1 cellular context compared by ENCODE assay signal in the genomic region with DNA sequence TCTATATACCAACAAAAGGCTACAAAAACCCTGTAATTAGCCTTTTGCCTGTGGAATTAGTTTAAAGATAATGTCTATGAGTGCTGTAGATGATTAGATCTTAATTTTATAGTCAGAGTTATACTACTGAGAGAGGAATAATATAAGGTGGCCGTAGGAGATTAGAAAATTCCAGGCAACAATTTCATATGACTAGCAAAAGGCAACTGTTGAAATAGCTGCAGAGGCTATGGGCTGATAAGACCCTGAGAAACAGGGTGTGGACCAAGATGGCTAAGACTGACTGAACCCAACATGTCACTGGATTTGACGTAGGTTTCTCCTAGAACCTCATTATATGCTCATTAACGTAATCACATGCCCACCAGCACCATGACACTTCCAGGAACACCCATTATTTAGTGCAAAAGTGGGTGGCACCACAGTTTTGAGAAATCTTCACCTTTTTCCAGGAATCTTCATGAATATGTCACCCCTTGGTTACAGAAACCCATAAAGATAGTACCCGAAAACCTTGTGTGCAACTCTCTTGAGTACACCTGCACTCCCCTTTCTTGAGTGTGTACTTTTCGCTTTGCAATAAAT.
TF ChIP-seq lines count a peak whose summit lies in the region.

No MANE protein-coding gene starts in this region.

TF ChIP-seq in K562, 482 proteins besides CTCF, POLR2A, EP300 and RAD21 (continues in another document):
- TF ChIP-seq, protein P1, sequence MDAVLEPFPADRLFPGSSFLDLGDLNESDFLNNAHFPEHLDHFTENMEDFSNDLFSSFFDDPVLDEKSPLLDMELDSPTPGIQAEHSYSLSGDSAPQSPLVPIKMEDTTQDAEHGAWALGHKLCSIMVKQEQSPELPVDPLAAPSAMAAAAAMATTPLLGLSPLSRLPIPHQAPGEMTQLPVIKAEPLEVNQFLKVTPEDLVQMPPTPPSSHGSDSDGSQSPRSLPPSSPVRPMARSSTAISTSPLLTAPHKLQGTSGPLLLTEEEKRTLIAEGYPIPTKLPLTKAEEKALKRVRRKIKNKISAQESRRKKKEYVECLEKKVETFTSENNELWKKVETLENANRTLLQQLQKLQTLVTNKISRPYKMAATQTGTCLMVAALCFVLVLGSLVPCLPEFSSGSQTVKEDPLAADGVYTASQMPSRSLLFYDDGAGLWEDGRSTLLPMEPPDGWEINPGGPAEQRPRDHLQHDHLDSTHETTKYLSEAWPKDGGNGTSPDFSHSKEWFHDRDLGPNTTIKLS (IDR thresholded peaks at IDR 0.05; ENCODE audit: borderline replicate concordance, low read depth): no peak; the same call in 1 of the 2 replicates
- TF ChIP-seq NFE2 (IDR thresholded peaks at IDR 0.05; ENCODE audit: low read depth) (0 out of 2 replicates have a peak, but pooled peaks have one; percentile 40), DACH1 (IDR thresholded peaks at IDR 0.05; ENCODE audit: partially characterized antibody) (peak; percentile 71), CEBPG (CRISPR knock-in tag; IDR thresholded peaks at IDR 0.05) (no peak), CEBPG (tag; conservative IDR thresholded peaks at IDR 0.05 in 1 of 2, IDR thresholded peaks at IDR 0.05 in 1 of 2) (peak; percentile 11 to 12; a peak in 1 of 4 replicates), NFIX (CRISPR knock-in tag; IDR thresholded peaks at IDR 0.05; ENCODE audit: low read depth) (no peak), NEUROD1 (IDR thresholded peaks at IDR 0.05; ENCODE audit: borderline replicate concordance, low read depth, low read length, partially characterized antibody) (peak; percentile 11), RAD51 (IDR thresholded peaks at IDR 0.05; ENCODE audit: borderline replicate concordance, low read depth) (peak; percentile 64; the same call in 1 of the 2 replicates), CREM (IDR thresholded peaks at IDR 0.05; ENCODE audit: low read depth) (peak; percentile 82), PHF20 (IDR thresholded peaks at IDR 0.05; ENCODE audit: partially characterized antibody) (no peak), NBN (IDR thresholded peaks at IDR 0.05; ENCODE audit: low read depth) (peak; percentile 50; the same call in 1 of the 2 replicates), TEAD2 (tag; IDR thresholded peaks at IDR 0.05) (peak; percentile 61; the same call in 1 of the 2 replicates), SMAD3 (CRISPR knock-in tag; conservative IDR thresholded peaks at IDR 0.05) (no peak), ZKSCAN8 (CRISPR knock-in tag; IDR thresholded peaks at IDR 0.05) (peak; percentile 71; the same call in 1 of the 2 replicates), RCOR1 (IDR thresholded peaks at IDR 0.05; ENCODE audit: borderline replicate concordance in 1 of 2, low read depth in 2 of 2, low read length in 2 of 2) (peak in 1 of 2 experiments; percentile 92; a peak in 3 of 4 replicates), KDM1A (IDR thresholded peaks at IDR 0.05) (peak; percentile 65 to 91; a peak in 3 of 4 replicates), GATA2 (CRISPR knock-in tag; IDR thresholded peaks at IDR 0.05) (peak; percentile 86), ELF4 (CRISPR knock-in tag; IDR thresholded peaks at IDR 0.05) (peak; percentile 20; the same call in 1 of the 2 replicates), CC2D1A (IDR thresholded peaks at IDR 0.05) (peak; percentile 85; the same call in 1 of the 2 replicates), SMARCA4 (IDR thresholded peaks at IDR 0.05) (peak; percentile 92), JUNB (CRISPR knock-in tag; conservative IDR thresholded peaks at IDR 0.05) (no peak), ATF1 (CRISPR knock-in tag; IDR thresholded peaks at IDR 0.05) (no peak), ATF1 (tag; IDR thresholded peaks at IDR 0.05) (peak; percentile 92), MYNN (IDR thresholded peaks at IDR 0.05) (peak; percentile 56), MYNN (CRISPR knock-in tag; IDR thresholded peaks at IDR 0.05) (no peak), SMARCC2 (IDR thresholded peaks at IDR 0.05; ENCODE audit: low read depth) (peak; percentile 86), NCOR1 (IDR thresholded peaks at IDR 0.05) (peak; percentile 92), BDP1 (IDR thresholded peaks at IDR 0.05; ENCODE audit: insufficient read depth, insufficient read length) (no peak), TOE1 (IDR thresholded peaks at IDR 0.05; ENCODE audit: borderline replicate concordance) (peak; percentile 63; the same call in 1 of the 2 replicates), TOE1 (CRISPR knock-in tag; IDR thresholded peaks at IDR 0.05; ENCODE audit: borderline replicate concordance, low read depth) (no peak), TBL1XR1 (IDR thresholded peaks at IDR 0.05; ENCODE audit: low read length in 2 of 2) (peak in 1 of 2 experiments; percentile 83; a peak in 2 of 4 replicates), FOXK2 (conservative IDR thresholded peaks at IDR 0.05 in 1 of 2, IDR thresholded peaks at IDR 0.05 in 1 of 2; ENCODE audit: low read depth in 2 of 2) (peak; percentile 41 to 57; a peak in 3 of 4 replicates), STAT5A (IDR thresholded peaks at IDR 0.05; ENCODE audit: borderline replicate concordance, low read length) (peak; percentile 96)
- TF ChIP-seq, protein P2, sequence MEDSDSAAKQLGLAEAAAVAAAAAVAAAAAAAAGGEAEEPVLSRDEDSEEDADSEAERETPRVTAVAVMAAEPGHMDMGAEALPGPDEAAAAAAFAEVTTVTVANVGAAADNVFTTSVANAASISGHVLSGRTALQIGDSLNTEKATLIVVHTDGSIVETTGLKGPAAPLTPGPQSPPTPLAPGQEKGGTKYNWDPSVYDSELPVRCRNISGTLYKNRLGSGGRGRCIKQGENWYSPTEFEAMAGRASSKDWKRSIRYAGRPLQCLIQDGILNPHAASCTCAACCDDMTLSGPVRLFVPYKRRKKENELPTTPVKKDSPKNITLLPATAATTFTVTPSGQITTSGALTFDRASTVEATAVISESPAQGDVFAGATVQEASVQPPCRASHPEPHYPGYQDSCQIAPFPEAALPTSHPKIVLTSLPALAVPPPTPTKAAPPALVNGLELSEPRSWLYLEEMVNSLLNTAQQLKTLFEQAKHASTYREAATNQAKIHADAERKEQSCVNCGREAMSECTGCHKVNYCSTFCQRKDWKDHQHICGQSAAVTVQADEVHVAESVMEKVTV (CRISPR knock-in tag; IDR thresholded peaks at IDR 0.05): no peak
- TF ChIP-seq, protein P3, sequence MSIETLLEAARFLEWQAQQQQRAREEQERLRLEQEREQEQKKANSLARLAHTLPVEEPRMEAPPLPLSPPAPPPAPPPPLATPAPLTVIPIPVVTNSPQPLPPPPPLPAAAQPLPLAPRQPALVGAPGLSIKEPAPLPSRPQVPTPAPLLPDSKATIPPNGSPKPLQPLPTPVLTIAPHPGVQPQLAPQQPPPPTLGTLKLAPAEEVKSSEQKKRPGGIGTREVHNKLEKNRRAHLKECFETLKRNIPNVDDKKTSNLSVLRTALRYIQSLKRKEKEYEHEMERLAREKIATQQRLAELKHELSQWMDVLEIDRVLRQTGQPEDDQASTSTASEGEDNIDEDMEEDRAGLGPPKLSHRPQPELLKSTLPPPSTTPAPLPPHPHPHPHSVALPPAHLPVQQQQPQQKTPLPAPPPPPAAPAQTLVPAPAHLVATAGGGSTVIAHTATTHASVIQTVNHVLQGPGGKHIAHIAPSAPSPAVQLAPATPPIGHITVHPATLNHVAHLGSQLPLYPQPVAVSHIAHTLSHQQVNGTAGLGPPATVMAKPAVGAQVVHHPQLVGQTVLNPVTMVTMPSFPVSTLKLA (conservative IDR thresholded peaks at IDR 0.05): peak; percentile 54 to 79; a peak in 3 of 4 replicates
- TF ChIP-seq, protein P4, sequence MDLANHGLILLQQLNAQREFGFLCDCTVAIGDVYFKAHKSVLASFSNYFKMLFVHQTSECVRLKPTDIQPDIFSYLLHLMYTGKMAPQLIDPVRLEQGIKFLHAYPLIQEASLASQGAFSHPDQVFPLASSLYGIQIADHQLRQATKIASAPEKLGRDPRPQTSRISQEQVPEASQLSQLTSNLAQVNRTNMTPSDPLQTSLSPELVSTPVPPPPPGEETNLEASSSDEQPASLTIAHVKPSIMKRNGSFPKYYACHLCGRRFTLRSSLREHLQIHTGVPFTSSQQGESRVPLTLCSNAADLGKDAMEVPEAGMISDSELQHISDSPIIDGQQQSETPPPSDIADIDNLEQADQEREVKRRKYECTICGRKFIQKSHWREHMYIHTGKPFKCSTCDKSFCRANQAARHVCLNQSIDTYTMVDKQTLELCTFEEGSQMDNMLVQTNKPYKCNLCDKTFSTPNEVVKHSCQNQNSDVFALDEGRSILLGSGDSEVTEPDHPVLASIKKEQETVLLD (IDR thresholded peaks at IDR 0.05): no peak
- TF ChIP-seq, protein P5, sequence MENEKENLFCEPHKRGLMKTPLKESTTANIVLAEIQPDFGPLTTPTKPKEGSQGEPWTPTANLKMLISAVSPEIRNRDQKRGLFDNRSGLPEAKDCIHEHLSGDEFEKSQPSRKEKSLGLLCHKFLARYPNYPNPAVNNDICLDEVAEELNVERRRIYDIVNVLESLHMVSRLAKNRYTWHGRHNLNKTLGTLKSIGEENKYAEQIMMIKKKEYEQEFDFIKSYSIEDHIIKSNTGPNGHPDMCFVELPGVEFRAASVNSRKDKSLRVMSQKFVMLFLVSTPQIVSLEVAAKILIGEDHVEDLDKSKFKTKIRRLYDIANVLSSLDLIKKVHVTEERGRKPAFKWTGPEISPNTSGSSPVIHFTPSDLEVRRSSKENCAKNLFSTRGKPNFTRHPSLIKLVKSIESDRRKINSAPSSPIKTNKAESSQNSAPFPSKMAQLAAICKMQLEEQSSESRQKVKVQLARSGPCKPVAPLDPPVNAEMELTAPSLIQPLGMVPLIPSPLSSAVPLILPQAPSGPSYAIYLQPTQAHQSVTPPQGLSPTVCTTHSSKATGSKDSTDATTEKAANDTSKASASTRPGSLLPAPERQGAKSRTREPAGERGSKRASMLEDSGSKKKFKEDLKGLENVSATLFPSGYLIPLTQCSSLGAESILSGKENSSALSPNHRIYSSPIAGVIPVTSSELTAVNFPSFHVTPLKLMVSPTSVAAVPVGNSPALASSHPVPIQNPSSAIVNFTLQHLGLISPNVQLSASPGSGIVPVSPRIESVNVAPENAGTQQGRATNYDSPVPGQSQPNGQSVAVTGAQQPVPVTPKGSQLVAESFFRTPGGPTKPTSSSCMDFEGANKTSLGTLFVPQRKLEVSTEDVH (IDR thresholded peaks at IDR 0.05; ENCODE audit: low read depth, partially characterized antibody): peak; percentile 47
- TF ChIP-seq, protein P6, sequence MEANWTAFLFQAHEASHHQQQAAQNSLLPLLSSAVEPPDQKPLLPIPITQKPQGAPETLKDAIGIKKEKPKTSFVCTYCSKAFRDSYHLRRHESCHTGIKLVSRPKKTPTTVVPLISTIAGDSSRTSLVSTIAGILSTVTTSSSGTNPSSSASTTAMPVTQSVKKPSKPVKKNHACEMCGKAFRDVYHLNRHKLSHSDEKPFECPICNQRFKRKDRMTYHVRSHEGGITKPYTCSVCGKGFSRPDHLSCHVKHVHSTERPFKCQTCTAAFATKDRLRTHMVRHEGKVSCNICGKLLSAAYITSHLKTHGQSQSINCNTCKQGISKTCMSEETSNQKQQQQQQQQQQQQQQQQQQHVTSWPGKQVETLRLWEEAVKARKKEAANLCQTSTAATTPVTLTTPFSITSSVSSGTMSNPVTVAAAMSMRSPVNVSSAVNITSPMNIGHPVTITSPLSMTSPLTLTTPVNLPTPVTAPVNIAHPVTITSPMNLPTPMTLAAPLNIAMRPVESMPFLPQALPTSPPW (CRISPR knock-in tag; IDR thresholded peaks at IDR 0.05): peak; percentile 22; the same call in 1 of the 2 replicates
- TF ChIP-seq, protein P7, sequence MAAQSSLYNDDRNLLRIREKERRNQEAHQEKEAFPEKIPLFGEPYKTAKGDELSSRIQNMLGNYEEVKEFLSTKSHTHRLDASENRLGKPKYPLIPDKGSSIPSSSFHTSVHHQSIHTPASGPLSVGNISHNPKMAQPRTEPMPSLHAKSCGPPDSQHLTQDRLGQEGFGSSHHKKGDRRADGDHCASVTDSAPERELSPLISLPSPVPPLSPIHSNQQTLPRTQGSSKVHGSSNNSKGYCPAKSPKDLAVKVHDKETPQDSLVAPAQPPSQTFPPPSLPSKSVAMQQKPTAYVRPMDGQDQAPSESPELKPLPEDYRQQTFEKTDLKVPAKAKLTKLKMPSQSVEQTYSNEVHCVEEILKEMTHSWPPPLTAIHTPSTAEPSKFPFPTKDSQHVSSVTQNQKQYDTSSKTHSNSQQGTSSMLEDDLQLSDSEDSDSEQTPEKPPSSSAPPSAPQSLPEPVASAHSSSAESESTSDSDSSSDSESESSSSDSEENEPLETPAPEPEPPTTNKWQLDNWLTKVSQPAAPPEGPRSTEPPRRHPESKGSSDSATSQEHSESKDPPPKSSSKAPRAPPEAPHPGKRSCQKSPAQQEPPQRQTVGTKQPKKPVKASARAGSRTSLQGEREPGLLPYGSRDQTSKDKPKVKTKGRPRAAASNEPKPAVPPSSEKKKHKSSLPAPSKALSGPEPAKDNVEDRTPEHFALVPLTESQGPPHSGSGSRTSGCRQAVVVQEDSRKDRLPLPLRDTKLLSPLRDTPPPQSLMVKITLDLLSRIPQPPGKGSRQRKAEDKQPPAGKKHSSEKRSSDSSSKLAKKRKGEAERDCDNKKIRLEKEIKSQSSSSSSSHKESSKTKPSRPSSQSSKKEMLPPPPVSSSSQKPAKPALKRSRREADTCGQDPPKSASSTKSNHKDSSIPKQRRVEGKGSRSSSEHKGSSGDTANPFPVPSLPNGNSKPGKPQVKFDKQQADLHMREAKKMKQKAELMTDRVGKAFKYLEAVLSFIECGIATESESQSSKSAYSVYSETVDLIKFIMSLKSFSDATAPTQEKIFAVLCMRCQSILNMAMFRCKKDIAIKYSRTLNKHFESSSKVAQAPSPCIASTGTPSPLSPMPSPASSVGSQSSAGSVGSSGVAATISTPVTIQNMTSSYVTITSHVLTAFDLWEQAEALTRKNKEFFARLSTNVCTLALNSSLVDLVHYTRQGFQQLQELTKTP (IDR thresholded peaks at IDR 0.05; ENCODE audit: low read depth in 1 of 2, partially characterized antibody in 2 of 2): no peak
- TF ChIP-seq, protein P8, sequence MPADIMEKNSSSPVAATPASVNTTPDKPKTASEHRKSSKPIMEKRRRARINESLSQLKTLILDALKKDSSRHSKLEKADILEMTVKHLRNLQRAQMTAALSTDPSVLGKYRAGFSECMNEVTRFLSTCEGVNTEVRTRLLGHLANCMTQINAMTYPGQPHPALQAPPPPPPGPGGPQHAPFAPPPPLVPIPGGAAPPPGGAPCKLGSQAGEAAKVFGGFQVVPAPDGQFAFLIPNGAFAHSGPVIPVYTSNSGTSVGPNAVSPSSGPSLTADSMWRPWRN (IDR thresholded peaks at IDR 0.05; ENCODE audit: low read depth): peak; percentile 44
- TF ChIP-seq, protein P9, sequence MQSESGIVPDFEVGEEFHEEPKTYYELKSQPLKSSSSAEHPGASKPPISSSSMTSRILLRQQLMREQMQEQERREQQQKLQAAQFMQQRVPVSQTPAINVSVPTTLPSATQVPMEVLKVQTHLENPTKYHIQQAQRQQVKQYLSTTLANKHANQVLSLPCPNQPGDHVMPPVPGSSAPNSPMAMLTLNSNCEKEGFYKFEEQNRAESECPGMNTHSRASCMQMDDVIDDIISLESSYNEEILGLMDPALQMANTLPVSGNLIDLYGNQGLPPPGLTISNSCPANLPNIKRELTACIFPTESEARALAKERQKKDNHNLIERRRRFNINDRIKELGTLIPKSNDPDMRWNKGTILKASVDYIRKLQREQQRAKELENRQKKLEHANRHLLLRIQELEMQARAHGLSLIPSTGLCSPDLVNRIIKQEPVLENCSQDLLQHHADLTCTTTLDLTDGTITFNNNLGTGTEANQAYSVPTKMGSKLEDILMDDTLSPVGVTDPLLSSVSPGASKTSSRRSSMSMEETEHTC (IDR thresholded peaks at IDR 0.05): peak; percentile 73
